Comparison of ENCODE assay signal across 8 cellular contexts in genomic region chr7:157568785-157569584, GRCh38.
DNase-seq lines count a peak whose midpoint lies in the region; ATAC-seq and TF ChIP-seq lines count a peak whose summit lies in the region.

No MANE protein-coding gene starts in this region.

- peak overlapping the region; percentile 79 for H3K27ac ChIP-seq in angular gyrus (ENCODE audit: low read depth, low read length)

- H3K4me3 ChIP-seq in GM12864 (ENCODE audit: low read depth, low read length): peak overlapping the region; percentile 53

- intact Hi-C loops in sciatic nerve (cut with DNase I): no loop called here

- TF ChIP-seq CTCF in GM12864 (IDR thresholded peaks at IDR 0.05; ENCODE audit: low read depth, low read length, missing control alignments): no peak

- DNase-seq in GM12864 (ENCODE audit: low read depth): peak; percentile 7
- peak; percentile 72 for DNase-seq in RPMI7951 (ENCODE audit: low read depth)
- peak; percentile 41 to 57 for DNase-seq in hippocampal formation (lab: John Stamatoyannopoulos, UW)
- peak; percentile 72 for DNase-seq in sciatic nerve (ENCODE audit: low spot score)
- no peak for DNase-seq in NCI-H146 (lab: John Stamatoyannopoulos, UW)

- ATAC-seq in HG03066 (IDR thresholded peaks at IDR 0.05; ENCODE audit: low read depth, unreplicated experiment): peak; percentile 87
- peak; percentile 82 for ATAC-seq in sciatic nerve
- ATAC-seq in GM21717 (IDR thresholded peaks at IDR 0.05; ENCODE audit: unreplicated experiment): no peak
